ENCODE assay signal across 21 cellular contexts in genomic region chr16:22313141-22313781, GRCh38. TPM values are rescaled to one million over a fixed set of nuclear protein-coding genes. Genes with fewer than 3 reads are reported as not detected.
DNase-seq lines count a peak whose midpoint lies in the region; TF ChIP-seq lines count a peak whose summit lies in the region.
"Had no signal": no experiment of that assay in that cellular context is flagged by ENCODE, and none has a peak within 500 bp of the region (broad histone marks: within the 10 kb centered on the region; RNA-seq: fewer than 3 reads in every experiment).

No MANE protein-coding gene starts in this region.

- TF ChIP-seq POLR2A in spleen (IDR thresholded peaks at IDR 0.05), result no peak
- TF ChIP-seq POLR2A in erythroblast (IDR thresholded peaks at IDR 0.05; ENCODE audit: low read length), result no peak

- no peaks in the 10 kb centered on the region for H3K9me3 ChIP-seq in spleen
- H3K9me3 ChIP-seq: adrenal gland, BLaER1, heart right ventricle, mucosa of descending colon, neutrophil had no signal

- DNase-seq in activated T-cell treated with anti-CD3 and anti-CD28 coated beads, Interleukin-2, amount 50 U/mL, for 24 hours, result peak; percentile 22
- DNase-seq in activated T-cell treated with anti-CD3 and anti-CD28 coated beads, Interleukin-2, amount 50 U/mL, for 1 hour, result no peak
- DNase-seq in NCI-H524 (lab: John Stamatoyannopoulos, UW), result peak; percentile 50 to 83
- peak; percentile 71 for DNase-seq in coronary artery (ENCODE audit: low spot score)
- peak; percentile 69 for DNase-seq in spleen
- no peak for DNase-seq in SW480 (ENCODE audit: low spot score)
- DNase-seq in KBM-7, result no peak
- DNase-seq in erythroblast (lab: John Stamatoyannopoulos, UW), result no peak
- DNase-seq: activated CD4-positive, alpha-beta T cell treated with anti-CD3 and anti-CD28 coated beads, Interleukin-2, amount 50 U/mL, for 4 hours; GOT3; heart right ventricle; immature natural killer cell; left ventricle myocardium superior; mucosa of descending colon; NCI-H1694 treated with DMSO at 0.1 percent for 48 hours; PC-3 had no signal

- in situ Hi-C loops in KBM-7 (cut with MboI; ENCODE audit: low pct_unique_long_range_greater_than_20kb, low sequenced_read_pairs), result no loop called here

- H3K9me3 Mint-ChIP-seq in activated T-cell treated with anti-CD3 and anti-CD28 coated beads, Interleukin-2, amount 50 U/mL, for 24 hours, result no peaks in the 10 kb centered on the region
- H3K9me3 Mint-ChIP-seq: dendritic cell treated with granulocyte-macrophage colony-stimulating factor and Interleukin-4, amounts not matched to agents 40 ng/mL and 50 ng/mL, for 4 days; immature natural killer cell had no signal

- peaks cover 0 to 100% (median 88%) of the 10 kb centered on the region in 6 donors for H3K36me3 ChIP-seq in spleen

- no peaks in the 10 kb centered on the region for H3K4me1 Mint-ChIP-seq in activated T-cell treated with anti-CD3 and anti-CD28 coated beads, Interleukin-2, amount 50 U/mL, for 24 hours (ENCODE audit: low read depth)
- H3K4me1 Mint-ChIP-seq: immature natural killer cell had no signal

- no peaks in the 10 kb centered on the region for H3K4me1 ChIP-seq in spleen
- H3K4me1 ChIP-seq: adrenal gland, BLaER1 had no signal

- H3K4me3 Mint-ChIP-seq in activated T-cell treated with anti-CD3 and anti-CD28 coated beads, Interleukin-2, amount 50 U/mL, for 24 hours, result no peak overlapping the region
- H3K4me3 Mint-ChIP-seq: dendritic cell treated with granulocyte-macrophage colony-stimulating factor and Interleukin-4, amounts not matched to agents 40 ng/mL and 50 ng/mL, for 4 days; immature natural killer cell had no signal

- no peak overlapping the region for H3K4me3 ChIP-seq in coronary artery
- no peak overlapping the region for H3K4me3 ChIP-seq in spleen
- H3K4me3 ChIP-seq: adrenal gland, BLaER1, heart right ventricle, mucosa of descending colon had no signal

- H3K27ac ChIP-seq in coronary artery (no peak overlapping the region), spleen (no peak overlapping the region)
- H3K27ac ChIP-seq: adrenal gland, BLaER1, heart right ventricle, neutrophil, VCaP had no signal

- TF ChIP-seq CTCF in coronary artery (IDR thresholded peaks at IDR 0.05) (no peak), spleen (IDR thresholded peaks at IDR 0.05 in 8 of 11, conservative IDR thresholded peaks at IDR 0.05 in 3 of 11) (no peak)

- intact Hi-C loops in spleen (cut with DNase I; ENCODE audit: low total_unique reads), result no loop called here

- H3K27me3 ChIP-seq in spleen (replicated peaks in 1 of 7), result no peaks in the 10 kb centered on the region
- H3K27me3 ChIP-seq: adrenal gland, BLaER1, heart right ventricle, neutrophil had no signal

- H3K36me3 Mint-ChIP-seq in activated T-cell treated with anti-CD3 and anti-CD28 coated beads, Interleukin-2, amount 50 U/mL, for 24 hours (ENCODE audit: low read depth), result peaks cover 88% of the 10 kb centered on the region

- H3K27me3 Mint-ChIP-seq in activated T-cell treated with anti-CD3 and anti-CD28 coated beads, Interleukin-2, amount 50 U/mL, for 24 hours, result no peaks in the 10 kb centered on the region
- H3K27me3 Mint-ChIP-seq: dendritic cell treated with granulocyte-macrophage colony-stimulating factor and Interleukin-4, amounts not matched to agents 40 ng/mL and 50 ng/mL, for 4 days had no signal

- WGBS in spleen, 5 donors, result 93 to 97% (median 94%) methylated on average over 18 of the region's 18 CpGs

- no peak overlapping the region for H3K27ac Mint-ChIP-seq in activated T-cell treated with anti-CD3 and anti-CD28 coated beads, Interleukin-2, amount 50 U/mL, for 24 hours
- H3K27ac Mint-ChIP-seq: dendritic cell treated with granulocyte-macrophage colony-stimulating factor and Interleukin-4, amounts not matched to agents 40 ng/mL and 50 ng/mL, for 4 days; immature natural killer cell had no signal

RNA-seq across cellular contexts. Expression of gene POLR3E, which starts 16.1 kb away (rescaled TPM):
- total RNA-seq in spleen, result 10 to 100 TPM; 40.4 to 58.0 (median 52.2) TPM
- 10 to 100 TPM; 17.3 to 19.3 (median 18.8) TPM for polyA plus RNA-seq in spleen

Comparison
In these comparisons a context has a peak if more than half of its experiments do, and no peak if none do; other contexts are left out.
1. DNase-seq: peak in activated T-cell treated with anti-CD3 and anti-CD28 coated beads, Interleukin-2, amount 50 U/mL, for 24 hours (single experiment), NCI-H524 (2 of 2), coronary artery (single experiment) and spleen (single experiment); none in activated T-cell treated with anti-CD3 and anti-CD28 coated beads, Interleukin-2, amount 50 U/mL, for 1 hour (single experiment), SW480 (single experiment), KBM-7 (single experiment) and erythroblast (0 of 2).